25 cellular contexts compared by ENCODE assay signal in the genomic region with DNA sequence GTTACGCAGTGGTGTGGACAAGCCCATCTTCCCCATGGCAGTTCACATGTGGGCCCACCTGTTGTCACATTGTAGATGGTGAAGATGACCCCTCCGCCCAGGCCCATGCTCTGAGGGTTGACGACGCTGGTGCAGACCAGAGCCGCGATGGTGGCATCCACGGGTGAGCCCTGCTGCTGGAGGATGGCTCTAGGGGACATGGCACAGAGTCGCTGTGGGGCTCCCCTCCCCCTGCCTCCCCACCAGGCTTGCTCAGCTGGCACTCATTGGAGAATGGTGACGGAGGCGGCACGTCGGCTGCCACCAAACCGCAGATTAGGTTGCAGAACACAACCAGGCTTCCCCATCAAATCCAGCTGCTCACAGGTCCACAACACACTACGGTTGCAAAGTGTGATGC. TPM values are rescaled to one million over a fixed set of nuclear protein-coding genes. Genes with fewer than 3 reads are reported as not detected.
"Had no signal": no experiment of that assay in that cellular context is flagged by ENCODE, and none has a peak within 500 bp of the region (broad histone marks: within the 10 kb centered on the region; RNA-seq: fewer than 3 reads in every experiment).

No MANE protein-coding gene starts in this region.

- ATAC-seq: activated CD4-positive, alpha-beta T cell treated with anti-CD3 and anti-CD28 coated beads for 36 hours; activated CD8-positive, alpha-beta memory T cell treated with anti-CD3 and anti-CD28 coated beads, Interleukin-2, amount 10 ng/mL, durations not matched to agents 7 days and 5 days; activated CD8-positive, alpha-beta T cell treated with anti-CD3 and anti-CD28 coated beads, Interleukin-2, amount 10 ng/mL, durations not matched to agents 7 days and 5 days; activated naive CD4-positive, alpha-beta T cell treated with anti-CD3 and anti-CD28 coated beads, Interleukin-2, amount 50 U/mL, for 72 hours had no signal

- H3K27me3 ChIP-seq: ascending aorta, breast epithelium, dorsolateral prefrontal cortex had no signal

- H3K4me1 ChIP-seq: ascending aorta, breast epithelium had no signal

- H3K4me3 ChIP-seq: ascending aorta, breast epithelium, coronary artery, dorsolateral prefrontal cortex had no signal

- H3K27ac ChIP-seq: ascending aorta, coronary artery, dorsolateral prefrontal cortex had no signal

- DNase-seq: activated CD4-positive, alpha-beta memory T cell treated with anti-CD3 and anti-CD28 coated beads for 36 hours; activated CD4-positive, alpha-beta T cell treated with anti-CD3 and anti-CD28 coated beads for 36 hours; activated CD4-positive, alpha-beta T cell treated with anti-CD3 and anti-CD28 coated beads, Interleukin-2, amount 10 ng/mL, durations not matched to agents 24 days and 14 days; activated CD4-positive, CD25-positive, alpha-beta regulatory T cell; activated CD4-positive, CD25-positive, alpha-beta regulatory T cell treated with anti-CD3 and anti-CD28 coated beads, Interleukin-2, amount 50 U/mL, for 72 hours; activated CD8-positive, alpha-beta memory T cell treated with anti-CD3 and anti-CD28 coated beads, Interleukin-2, amount 10 ng/mL, durations not matched to agents 7 days and 5 days; activated CD8-positive, alpha-beta memory T cell treated with anti-CD3 and anti-CD28 coated beads, Interleukin-2, amount 50 U/mL, for 4 hours; activated CD8-positive, alpha-beta T cell treated with anti-CD3 and anti-CD28 coated beads, Interleukin-2, amount 10 ng/mL, durations not matched to agents 7 days and 5 days; activated effector memory CD4-positive, alpha-beta T cell treated with anti-CD3 and anti-CD28 coated beads, Interleukin-2, amount 50 U/mL, for 16 hours; activated naive CD4-positive, alpha-beta T cell treated with anti-CD3 and anti-CD28 coated beads for 36 hours; activated naive CD8-positive, alpha-beta T cell treated with anti-CD3 and anti-CD28 coated beads, Interleukin-2, amount 10 ng/mL, durations not matched to agents 7 days and 5 days; activated T-cell treated with anti-CD3 and anti-CD28 coated beads, Interleukin-2, amount 50 U/mL, for 1 hour; activated T-cell treated with anti-CD3 and anti-CD28 coated beads, Interleukin-2, amount 50 U/mL, for 48 hours; dorsolateral prefrontal cortex; effector memory CD4-positive, alpha-beta T cell; endodermal cell; foreskin fibroblast; head of caudate nucleus; T-helper 2 cell had no signal

- H3K36me3 ChIP-seq: ascending aorta, breast epithelium had no signal

- H3K9me3 ChIP-seq: ascending aorta, breast epithelium had no signal

RNA-seq across cellular contexts. Expression of a gene that starts 11.1 kb away (rescaled TPM):
- total RNA-seq: activated CD4-positive, alpha-beta memory T cell treated with anti-CD3 and anti-CD28 coated beads for 36 hours; activated CD8-positive, alpha-beta memory T cell treated with anti-CD3 and anti-CD28 coated beads for 36 hours; activated naive CD4-positive, alpha-beta T cell treated with anti-CD3 and anti-CD28 coated beads for 36 hours; activated T-helper 1 cell treated with anti-CD3 and anti-CD28 coated beads, Interleukin-12 subunit alpha, Interleukin-12 subunit beta, Interleukin-2, Interleukin-4 antibody, amounts not matched to agents 30 ng/mL and 10 ng/mL and 1 ng/mL, durations not matched to agents 14 hours and 24 hours and 36 hours had no signal
